In genomic region chr3:107943350-107943749, GRCh38 we compare ENCODE assay signal across 18 cellular contexts.
A peak's percentile ranks its signal among the peaks of the same experiment; 100 is the strongest.
DNase-seq lines count a peak whose midpoint lies in the region; ATAC-seq and TF ChIP-seq lines count a peak whose summit lies in the region.
"Had no signal": no experiment of that assay in that cellular context is flagged by ENCODE, and none has a peak within 500 bp of the region (broad histone marks: within the 10 kb centered on the region; RNA-seq: fewer than 3 reads in every experiment).

No MANE protein-coding gene starts in this region.

- H3K27ac Mint-ChIP-seq in activated T-cell treated with anti-CD3 and anti-CD28 coated beads, Interleukin-2, amount 50 U/mL, for 72 hours: peak overlapping the region; percentile 60
- no peak overlapping the region for H3K27ac Mint-ChIP-seq in activated T-cell treated with anti-CD3 and anti-CD28 coated beads, Interleukin-2, amount 50 U/mL, for 24 hours
- no peak overlapping the region for H3K27ac Mint-ChIP-seq in type B pancreatic cell
- no peak overlapping the region for H3K27ac Mint-ChIP-seq in natural killer cell treated with Interleukin-12 subunit alpha and Interleukin-12 subunit beta and Interleukin-15 and Interleukin-18, amount 100 ng/mL, for 72 hours
- H3K27ac Mint-ChIP-seq: B cell; CD4-positive, alpha-beta T cell had no signal

- no peak overlapping the region for H3K4me3 ChIP-seq in suprapubic skin
- H3K4me3 ChIP-seq: A549 had no signal

- peaks cover 9% of the 10 kb centered on the region for H3K4me1 ChIP-seq in suprapubic skin
- H3K4me1 ChIP-seq: A549 had no signal

- peaks cover 35% of the 10 kb centered on the region for H3K4me1 Mint-ChIP-seq in activated T-cell treated with anti-CD3 and anti-CD28 coated beads, Interleukin-2, amount 50 U/mL, for 72 hours (ENCODE audit: low read depth)
- peaks cover 39% of the 10 kb centered on the region for H3K4me1 Mint-ChIP-seq in activated T-cell treated with anti-CD3 and anti-CD28 coated beads, Interleukin-2, amount 50 U/mL, for 24 hours (ENCODE audit: low read depth)
- peaks cover 17% of the 10 kb centered on the region for H3K4me1 Mint-ChIP-seq in type B pancreatic cell (ENCODE audit: unreplicated experiment)
- peaks cover 4 to 23% of the 10 kb centered on the region in 2 donors for H3K4me1 Mint-ChIP-seq in natural killer cell treated with Interleukin-12 subunit alpha and Interleukin-12 subunit beta and Interleukin-15 and Interleukin-18, amount 100 ng/mL, for 72 hours (ENCODE audit: low read depth in 2 of 2)

- H3K27me3 Mint-ChIP-seq in activated T-cell treated with anti-CD3 and anti-CD28 coated beads, Interleukin-2, amount 50 U/mL, for 72 hours (ENCODE audit: low read depth): no peaks in the 10 kb centered on the region
- H3K27me3 Mint-ChIP-seq in activated T-cell treated with anti-CD3 and anti-CD28 coated beads, Interleukin-2, amount 50 U/mL, for 24 hours: no peaks in the 10 kb centered on the region
- H3K27me3 Mint-ChIP-seq in type B pancreatic cell: no peaks in the 10 kb centered on the region
- H3K27me3 Mint-ChIP-seq in natural killer cell treated with Interleukin-12 subunit alpha and Interleukin-12 subunit beta and Interleukin-15 and Interleukin-18, amount 100 ng/mL, for 72 hours: no peaks in the 10 kb centered on the region
- H3K27me3 Mint-ChIP-seq: CD4-positive, alpha-beta T cell had no signal

- H3K27me3 ChIP-seq in suprapubic skin: no peaks in the 10 kb centered on the region

- peak overlapping the region; percentile 45 to 59 for H3K4me3 Mint-ChIP-seq in activated T-cell treated with anti-CD3 and anti-CD28 coated beads, Interleukin-2, amount 50 U/mL, for 72 hours
- no peak overlapping the region for H3K4me3 Mint-ChIP-seq in activated T-cell treated with anti-CD3 and anti-CD28 coated beads, Interleukin-2, amount 50 U/mL, for 24 hours
- H3K4me3 Mint-ChIP-seq in type B pancreatic cell: no peak overlapping the region
- H3K4me3 Mint-ChIP-seq in natural killer cell treated with Interleukin-12 subunit alpha and Interleukin-12 subunit beta and Interleukin-15 and Interleukin-18, amount 100 ng/mL, for 72 hours: no peak overlapping the region
- H3K4me3 Mint-ChIP-seq: B cell; CD4-positive, alpha-beta T cell had no signal

- ATAC-seq in activated T-cell treated with anti-CD3 and anti-CD28 coated beads, Interleukin-2, amount 50 U/mL, for 72 hours (replicated peaks in 1 of 2): no peak
- no peak for ATAC-seq in HG03175 (IDR thresholded peaks at IDR 0.05; ENCODE audit: unreplicated experiment)
- ATAC-seq in natural killer cell treated with Interleukin-12 subunit alpha and Interleukin-12 subunit beta and Interleukin-15 and Interleukin-18, amount 100 ng/mL, for 72 hours: no peak
- ATAC-seq: A549 had no signal

- peak overlapping the region; percentile 39 for H3K27ac ChIP-seq in suprapubic skin
- H3K27ac ChIP-seq: A549 had no signal

- H3K36me3 ChIP-seq in suprapubic skin: no peaks in the 10 kb centered on the region

- TF ChIP-seq CTCF in suprapubic skin (IDR thresholded peaks at IDR 0.05) (no peak), type B pancreatic cell (conservative IDR thresholded peaks at IDR 0.05) (no peak)

- DNase-seq in activated T-cell treated with anti-CD3 and anti-CD28 coated beads, Interleukin-2, amount 50 U/mL, for 72 hours: no peak
- no peak for DNase-seq in activated T-cell treated with anti-CD3 and anti-CD28 coated beads, Interleukin-2, amount 50 U/mL, for 24 hours
- DNase-seq in RPMI7951 (ENCODE audit: low read depth) (peak; percentile 13), fibroblast of peridontal ligament (ENCODE audit: extremely low read depth) (peak; percentile 51), suprapubic skin (ENCODE audit: low spot score in 2 of 2) (no peak), type B pancreatic cell (ENCODE audit: extremely low spot score, unreplicated experiment) (no peak)
- no peak for DNase-seq in natural killer cell treated with Interleukin-12 subunit alpha and Interleukin-12 subunit beta and Interleukin-15 and Interleukin-18, amount 100 ng/mL, for 72 hours (ENCODE audit: low spot score)
- DNase-seq: CD4-positive, alpha-beta T cell; HCEC 1CT; NCI-H1417 treated with DMSO at 0.1 percent for 48 hours; NCI-H2029; NCI-H2171; NCI-H446; NCI-H69; SHP77 had no signal

- no peaks in the 10 kb centered on the region for H3K9me3 ChIP-seq in suprapubic skin
- H3K9me3 ChIP-seq: A549 had no signal

- peaks cover 2% of the 10 kb centered on the region in 2 donors for H3K9me3 Mint-ChIP-seq in activated T-cell treated with anti-CD3 and anti-CD28 coated beads, Interleukin-2, amount 50 U/mL, for 72 hours
- no peaks in the 10 kb centered on the region for H3K9me3 Mint-ChIP-seq in activated T-cell treated with anti-CD3 and anti-CD28 coated beads, Interleukin-2, amount 50 U/mL, for 24 hours
- peaks cover under 1% of the 10 kb centered on the region for H3K9me3 Mint-ChIP-seq in type B pancreatic cell
- H3K9me3 Mint-ChIP-seq in natural killer cell treated with Interleukin-12 subunit alpha and Interleukin-12 subunit beta and Interleukin-15 and Interleukin-18, amount 100 ng/mL, for 72 hours: no peaks in the 10 kb centered on the region
- H3K9me3 Mint-ChIP-seq: CD4-positive, alpha-beta T cell had no signal

- TF ChIP-seq EP300 in suprapubic skin (IDR thresholded peaks at IDR 0.05): no peak

- no peaks in the 10 kb centered on the region for H3K36me3 Mint-ChIP-seq in activated T-cell treated with anti-CD3 and anti-CD28 coated beads, Interleukin-2, amount 50 U/mL, for 72 hours (ENCODE audit: insufficient read depth in 2 of 2)
- H3K36me3 Mint-ChIP-seq in activated T-cell treated with anti-CD3 and anti-CD28 coated beads, Interleukin-2, amount 50 U/mL, for 24 hours (ENCODE audit: low read depth): no peaks in the 10 kb centered on the region
- no peaks in the 10 kb centered on the region for H3K36me3 Mint-ChIP-seq in type B pancreatic cell
- H3K36me3 Mint-ChIP-seq in natural killer cell treated with Interleukin-12 subunit alpha and Interleukin-12 subunit beta and Interleukin-15 and Interleukin-18, amount 100 ng/mL, for 72 hours: no peaks in the 10 kb centered on the region

- no peak for TF ChIP-seq POLR2A in suprapubic skin (IDR thresholded peaks at IDR 0.05)

- WGBS in suprapubic skin: 58% methylated on average over 2 of the region's 2 CpGs

Comparison
In these comparisons a context has a peak if more than half of its experiments do, and no peak if none do; other contexts are left out.
1. H3K4me3 Mint-ChIP-seq: peak in activated T-cell treated with anti-CD3 and anti-CD28 coated beads, Interleukin-2, amount 50 U/mL, for 72 hours (2 of 2); none in activated T-cell treated with anti-CD3 and anti-CD28 coated beads, Interleukin-2, amount 50 U/mL, for 24 hours (single experiment), type B pancreatic cell (single experiment) and natural killer cell treated with Interleukin-12 subunit alpha and Interleukin-12 subunit beta and Interleukin-15 and Interleukin-18, amount 100 ng/mL, for 72 hours (single experiment).
2. DNase-seq: peak in RPMI7951 (single experiment) and fibroblast of peridontal ligament (single experiment); none in activated T-cell treated with anti-CD3 and anti-CD28 coated beads, Interleukin-2, amount 50 U/mL, for 72 hours (0 of 2), activated T-cell treated with anti-CD3 and anti-CD28 coated beads, Interleukin-2, amount 50 U/mL, for 24 hours (single experiment), suprapubic skin (0 of 2), type B pancreatic cell (single experiment) and natural killer cell treated with Interleukin-12 subunit alpha and Interleukin-12 subunit beta and Interleukin-15 and Interleukin-18, amount 100 ng/mL, for 72 hours (single experiment).